In the genomic region with DNA sequence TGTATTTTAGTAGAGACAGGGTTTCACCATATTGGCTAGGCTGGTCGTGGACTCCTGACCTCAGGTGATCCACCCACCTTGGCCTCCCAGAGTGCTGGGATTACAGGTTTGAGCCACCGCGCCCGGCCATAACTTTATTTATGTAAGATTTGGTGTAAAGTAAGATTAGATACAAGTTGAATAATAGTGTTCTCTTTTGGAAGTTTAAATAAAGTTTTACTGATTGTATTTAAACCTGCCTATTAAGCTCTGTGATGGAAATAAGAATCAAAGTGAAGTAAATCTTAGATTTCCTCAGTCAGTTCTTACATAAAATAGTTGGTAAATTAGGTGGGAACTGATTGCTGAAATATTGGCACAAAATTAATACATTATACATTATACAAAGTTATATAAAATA, we compare ENCODE assay signal across 7 cellular contexts.
"Had no signal": no experiment of that assay in that cellular context is flagged by ENCODE, and none has a peak within 500 bp of the region (broad histone marks: within the 10 kb centered on the region; RNA-seq: fewer than 3 reads in every experiment).

No MANE protein-coding gene starts in this region.

- FAIRE-seq: HTR-8/SVneo had no signal

- H3K27me3 Mint-ChIP-seq: IgD-negative memory B cell had no signal

- H3K4me2 ChIP-seq: KMS-11 had no signal

- H3K27ac ChIP-seq: HL-60, KMS-11 had no signal

- H3K9ac ChIP-seq: KMS-11 had no signal

- H3K9me3 Mint-ChIP-seq: IgD-negative memory B cell had no signal

- DNase-seq: IMR-90, KBM-7, KG1 had no signal

- H3K4me3 Mint-ChIP-seq: IgD-negative memory B cell had no signal

- H3K27ac Mint-ChIP-seq: IgD-negative memory B cell had no signal
